19 cellular contexts compared by ENCODE assay signal in genomic region chrX:129719931-129720520, GRCh38. TPM values are rescaled to one million over a fixed set of nuclear protein-coding genes. Genes with fewer than 3 reads are reported as not detected.
A peak's percentile ranks its signal among the peaks of the same experiment; 100 is the strongest.
DNase-seq lines count a peak whose midpoint lies in the region; ATAC-seq and TF ChIP-seq lines count a peak whose summit lies in the region.
"Had no signal": no experiment of that assay in that cellular context is flagged by ENCODE, and none has a peak within 500 bp of the region (broad histone marks: within the 10 kb centered on the region; RNA-seq: fewer than 3 reads in every experiment).

No MANE protein-coding gene starts in this region.

- no peak overlapping the region for H3K4me3 ChIP-seq in GM23248
- no peak overlapping the region for H3K4me3 ChIP-seq in RWPE2 (ENCODE audit: severe bottlenecking)
- H3K4me3 ChIP-seq in endodermal cell (ENCODE audit: low read length), result no peak overlapping the region
- no peak overlapping the region for H3K4me3 ChIP-seq in neural progenitor cell
- no peak overlapping the region for H3K4me3 ChIP-seq in GM23338

- H3K27ac ChIP-seq in GM23248 (no peak overlapping the region), RWPE2 (ENCODE audit: poor library complexity, severe bottlenecking) (peak overlapping the region; percentile 39), endodermal cell (ENCODE audit: low read depth, low read length) (no peak overlapping the region), neural progenitor cell (no peak overlapping the region), GM23338 (ENCODE audit: low read depth) (no peak overlapping the region)

- H3K4me1 Mint-ChIP-seq in endodermal cell (peaks cover 19% of the 10 kb centered on the region), neural progenitor cell (peaks cover 3% of the 10 kb centered on the region), GM23338 (peaks cover 36% of the 10 kb centered on the region)

- H3F3A ChIP-seq in GM23248 (ENCODE audit: insufficient read depth), result no peaks in the 10 kb centered on the region
- no peaks in the 10 kb centered on the region for H3F3A ChIP-seq in neural progenitor cell (ENCODE audit: low read depth)
- no peaks in the 10 kb centered on the region for H3F3A ChIP-seq in GM23338 (replicated peaks; ENCODE audit: low read depth)

- H4K20me1 ChIP-seq in GM23248 (ENCODE audit: insufficient read depth) (no peaks in the 10 kb centered on the region), neural progenitor cell (ENCODE audit: low read depth) (no peaks in the 10 kb centered on the region), GM23338 (replicated peaks; ENCODE audit: insufficient read depth) (no peaks in the 10 kb centered on the region)

- H3K27me3 Mint-ChIP-seq in endodermal cell (ENCODE audit: insufficient read depth) (no peaks in the 10 kb centered on the region), neural progenitor cell (ENCODE audit: insufficient read depth, low read depth) (peaks cover 5% of the 10 kb centered on the region), GM23338 (ENCODE audit: insufficient read depth, low read depth, poor library complexity) (peaks cover 2% of the 10 kb centered on the region)

- H3K4me1 ChIP-seq in GM23248 (ENCODE audit: insufficient read depth), result no peaks in the 10 kb centered on the region; the same call in 1 of the 2 replicates
- H3K4me1 ChIP-seq in RWPE2 (ENCODE audit: insufficient read depth, poor library complexity, severe bottlenecking), result peaks cover 11% of the 10 kb centered on the region
- no peaks in the 10 kb centered on the region for H3K4me1 ChIP-seq in endodermal cell (ENCODE audit: control insufficient read depth, insufficient read depth, low read length)
- no peaks in the 10 kb centered on the region for H3K4me1 ChIP-seq in neural progenitor cell
- H3K4me1 ChIP-seq in GM23338 (ENCODE audit: insufficient read depth), result peaks cover 6% of the 10 kb centered on the region; the same call in 1 of the 2 replicates

- no peaks in the 10 kb centered on the region for H3K9me2 ChIP-seq in GM23248 (ENCODE audit: insufficient read depth)
- H3K9me2 ChIP-seq in GM23338 (ENCODE audit: insufficient read depth), result no peaks in the 10 kb centered on the region

- H3K36me3 Mint-ChIP-seq in endodermal cell (ENCODE audit: low read depth) (no peaks in the 10 kb centered on the region), neural progenitor cell (no peaks in the 10 kb centered on the region), GM23338 (ENCODE audit: low read depth) (no peaks in the 10 kb centered on the region)
- H3K36me3 Mint-ChIP-seq: CD14-positive monocyte had no signal

- H3K9me3 ChIP-seq in GM23248 (ENCODE audit: low read depth) (no peaks in the 10 kb centered on the region), RWPE2 (ENCODE audit: severe bottlenecking) (no peaks in the 10 kb centered on the region), endodermal cell (ENCODE audit: control insufficient read depth, low read length) (no peaks in the 10 kb centered on the region), neural progenitor cell (ENCODE audit: low read depth) (no peaks in the 10 kb centered on the region)

- DNase-seq in GM23248 (peak; percentile 35), RWPE2 (ENCODE audit: low spot score) (no peak), endodermal cell (peak; percentile 51), neural progenitor cell (ENCODE audit: low spot score) (no peak), GM23338 (ENCODE audit: low spot score) (no peak), kidney tubule cell (ENCODE audit: low spot score) (no peak), NCI-H524 treated with DMSO at 0.1 percent for 48 hours (lab: John Stamatoyannopoulos, UW) (no peak)
- DNase-seq: DMS79 treated with DMSO at 0.1 percent for 48 hours, HCEC 1CT, NCI-H1105 treated with DMSO at 0.1 percent for 48 hours, NCI-H1694 treated with DMSO at 0.1 percent for 48 hours, NCI-H510A, NCI-H82, OCI-M1, SHP77 treated with DMSO at 0.1 percent for 48 hours had no signal

- in situ Hi-C loops in GM23248 (cut with MboI), result no loop called here

- H2AFZ ChIP-seq in GM23248 (no peak overlapping the region), neural progenitor cell (replicated peaks) (no peak overlapping the region), GM23338 (no peak overlapping the region)

- H3K27ac Mint-ChIP-seq in endodermal cell (no peak overlapping the region), neural progenitor cell (peak overlapping the region; percentile 22), GM23338 (no peak overlapping the region)
- H3K27ac Mint-ChIP-seq: CD14-positive monocyte had no signal

- H3K9ac ChIP-seq in GM23248, result no peak overlapping the region
- no peak overlapping the region for H3K9ac ChIP-seq in endodermal cell (ENCODE audit: extremely low read depth, low read length, poor library complexity, severe bottlenecking)
- no peak overlapping the region for H3K9ac ChIP-seq in neural progenitor cell

- 26 to 33% methylated on average over 9 to 10 of the region's 11 CpGs for WGBS in GM23248 (ENCODE audit: low coverage in 1 of 2, low lambda C conversion rate in 2 of 2, missing lambda C conversion rate in 2 of 2), 2 experiments
- WGBS in endodermal cell (ENCODE audit: insufficient coverage in 1 of 2, insufficient read length in 1 of 2), 2 experiments, result 57 to 78% methylated on average over 2 to 9 of the region's 11 CpGs

- H3K79me2 ChIP-seq in GM23248 (ENCODE audit: insufficient read depth) (no peaks in the 10 kb centered on the region), neural progenitor cell (ENCODE audit: low read depth) (no peaks in the 10 kb centered on the region), GM23338 (replicated peaks; ENCODE audit: insufficient read depth) (no peaks in the 10 kb centered on the region)

- TF ChIP-seq CTCF in RWPE2 (IDR thresholded peaks at IDR 0.05; ENCODE audit: poor library complexity, severe bottlenecking) (no peak), endodermal cell (conservative IDR thresholded peaks at IDR 0.05) (no peak), neural progenitor cell (IDR thresholded peaks at IDR 0.05) (no peak), GM23338 (conservative IDR thresholded peaks at IDR 0.05; ENCODE audit: low read depth in 2 of 2) (no peak)

- H3K36me3 ChIP-seq in GM23248 (ENCODE audit: low read depth), result no peaks in the 10 kb centered on the region
- H3K36me3 ChIP-seq in RWPE2 (ENCODE audit: low read depth), result no peaks in the 10 kb centered on the region
- no peaks in the 10 kb centered on the region for H3K36me3 ChIP-seq in endodermal cell (ENCODE audit: control insufficient read depth, insufficient read depth, low read length)
- no peaks in the 10 kb centered on the region for H3K36me3 ChIP-seq in neural progenitor cell
- no peaks in the 10 kb centered on the region for H3K36me3 ChIP-seq in GM23338 (ENCODE audit: insufficient read depth)

- no peaks in the 10 kb centered on the region for H3K27me3 ChIP-seq in GM23248 (replicated peaks; ENCODE audit: insufficient read depth)
- no peaks in the 10 kb centered on the region for H3K27me3 ChIP-seq in RWPE2 (ENCODE audit: insufficient read depth, poor library complexity, severe bottlenecking)
- no peaks in the 10 kb centered on the region for H3K27me3 ChIP-seq in endodermal cell (ENCODE audit: control insufficient read depth, insufficient read depth, low read length, poor library complexity, severe bottlenecking)
- no peaks in the 10 kb centered on the region for H3K27me3 ChIP-seq in neural progenitor cell
- no peaks in the 10 kb centered on the region for H3K27me3 ChIP-seq in GM23338 (ENCODE audit: insufficient read depth)

- ATAC-seq in RWPE2 (ENCODE audit: low read depth), result no peak
- ATAC-seq in GM23338, result no peak
- ATAC-seq: SK-N-SH treated with all-trans-retinoic acid at 6 μM for 48 hours had no signal

- H3K4me2 ChIP-seq in GM23248 (ENCODE audit: unreplicated experiment) (no peak overlapping the region), neural progenitor cell (no peak overlapping the region), GM23338 (no peak overlapping the region)

- H3K4me3 Mint-ChIP-seq in endodermal cell (no peak overlapping the region), neural progenitor cell (no peak overlapping the region), GM23338 (no peak overlapping the region)
- H3K4me3 Mint-ChIP-seq: CD14-positive monocyte had no signal

- H3K9me3 Mint-ChIP-seq in endodermal cell (peaks cover 4% of the 10 kb centered on the region), neural progenitor cell (no peaks in the 10 kb centered on the region), GM23338 (no peaks in the 10 kb centered on the region; the same call in 2 of the 3 replicates)
- H3K9me3 Mint-ChIP-seq: CD14-positive monocyte had no signal

TF ChIP-seq in GM23338, 12 proteins besides CTCF, POLR2A, EP300 and RAD21 (continues in another document):
- TF ChIP-seq NANOG (IDR thresholded peaks at IDR 0.05; ENCODE audit: borderline replicate concordance), result no peak
- TF ChIP-seq ZNF114 (CRISPR knock-in tag; IDR thresholded peaks at IDR 0.05), result no peak

RNA-seq across cellular contexts. Expression of gene XPNPEP2, which starts 18.8 kb away (rescaled TPM):
- total RNA-seq in GM23248 (2014; rRNA removed; shearing (Covaris generic)), result 0.65 and 1.9 TPM in 2 replicates
- polyA plus RNA-seq in GM23248 (2016; fragmentation: Nextera tagmentation; extraction: Ambion mirVana) (0.56 and 0.74 TPM in 2 replicates), GM23338 (2016; fragmentation: Nextera tagmentation; extraction: Ambion mirVana) (not detected in 2 replicates)
- total RNA-seq in endodermal cell (under 1 TPM; 0.20 to 0.31 TPM), neural progenitor cell (ENCODE audit: low replicate concordance) (0.19 and 1.7 TPM in 2 replicates)
- polyA plus RNA-seq in endodermal cell (2013, experiment 1 of 2), result 0.25 TPM
- polyA plus RNA-seq in endodermal cell (2013, experiment 2 of 2), result 0.46 TPM
- not detected in 2 replicates for total RNA-seq in GM23338 (2014; rRNA removed; shearing (Covaris generic))
- total RNA-seq: LHCN-M2, RPMI7951 had no signal
- polyA plus RNA-seq: CD14-positive monocyte had no signal

RNA-seq across cellular contexts. Expression of gene SASH3, which starts 59.7 kb away (rescaled TPM):
- total RNA-seq in GM23248 (2014; rRNA removed; shearing (Covaris generic)), result not detected in 2 replicates
- polyA plus RNA-seq in GM23248 (2016; fragmentation: Nextera tagmentation; extraction: Ambion mirVana) (0.06 and 0.27 TPM in 2 replicates), GM23338 (2016; fragmentation: Nextera tagmentation; extraction: Ambion mirVana) (0.18 and 0.26 TPM in 2 replicates)
- total RNA-seq in endodermal cell (not detected), neural progenitor cell (ENCODE audit: low replicate concordance) (not detected in 2 replicates)
- polyA plus RNA-seq in endodermal cell (2013, experiment 1 of 2), result not detected
- not detected for polyA plus RNA-seq in endodermal cell (2013, experiment 2 of 2)
- not detected in 2 replicates for total RNA-seq in GM23338 (2014; rRNA removed; shearing (Covaris generic))
- total RNA-seq: LHCN-M2, RPMI7951 had no signal

Comparison
In these comparisons a context has a peak if more than half of its experiments do, and no peak if none do; other contexts are left out.
1. DNase-seq: peak in GM23248 (single experiment) and endodermal cell (single experiment); none in RWPE2 (single experiment), neural progenitor cell (single experiment), GM23338 (single experiment), kidney tubule cell (single experiment) and NCI-H524 treated with DMSO at 0.1 percent for 48 hours (single experiment).